Comparison of ENCODE assay signal across 13 cellular contexts in the genomic region with DNA sequence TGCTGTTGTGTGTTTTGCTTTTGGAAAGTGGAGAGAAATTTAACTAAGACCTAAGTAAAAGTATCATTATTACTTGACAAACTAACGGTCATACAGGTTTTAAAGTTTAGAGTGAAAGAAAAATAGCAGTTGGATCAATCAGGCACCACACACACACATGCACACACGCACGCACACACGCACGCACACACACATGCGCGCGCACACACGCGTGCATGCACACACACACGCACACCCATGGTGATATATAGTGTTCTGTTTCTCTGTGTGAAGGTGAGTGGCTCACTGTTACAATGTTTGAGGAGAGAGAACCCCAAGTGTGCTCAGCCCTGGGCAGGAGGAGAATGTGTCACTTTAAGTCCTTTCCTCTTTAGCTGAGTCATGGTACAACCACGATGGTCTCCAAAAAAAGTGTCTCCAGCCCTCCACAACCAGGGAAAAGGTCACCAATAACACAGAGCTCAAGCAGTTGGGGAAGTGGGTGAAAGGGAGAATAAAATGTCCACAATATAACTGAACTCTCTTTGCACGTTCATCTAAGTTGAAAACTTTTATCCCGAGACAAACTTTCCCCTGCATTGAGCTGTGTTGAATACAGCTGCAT. TPM values are rescaled to one million over a fixed set of nuclear protein-coding genes. Genes with fewer than 3 reads are reported as not detected.
A peak's percentile ranks its signal among the peaks of the same experiment; 100 is the strongest.
DNase-seq lines count a peak whose midpoint lies in the region; ATAC-seq, FAIRE-seq and TF ChIP-seq lines count a peak whose summit lies in the region.
"Had no signal": no experiment of that assay in that cellular context is flagged by ENCODE, and none has a peak within 500 bp of the region (broad histone marks: within the 10 kb centered on the region; RNA-seq: fewer than 3 reads in every experiment).

No MANE protein-coding gene starts in this region.

- no peaks in the 10 kb centered on the region for H3K36me3 Mint-ChIP-seq in activated T-cell treated with anti-CD3 and anti-CD28 coated beads, Interleukin-2, amount 50 U/mL, for 4 hours (ENCODE audit: insufficient read depth)
- H3K36me3 Mint-ChIP-seq: activated CD8-positive, alpha-beta memory T cell treated with anti-CD3 and anti-CD28 coated beads, Interleukin-2, amount 10 ng/mL, durations not matched to agents 7 days and 5 days; stimulated activated naive B cell treated with anti-CD40 and anti-IgM and Interleukin-4, amounts not matched to agents 10 μg/mL and 1 μg/mL and 100 μg/mL, for 72 hours had no signal

- FAIRE-seq in A549 (lab: Jason Lieb, UNC) = no peak
- FAIRE-seq: GM12892 had no signal

- no peak for TF ChIP-seq POLR2A in A549 (IDR thresholded peaks at IDR 0.05; ENCODE audit: low read length)

- in situ Hi-C loops in KBM-7 (cut with MboI; ENCODE audit: low pct_unique_long_range_greater_than_20kb, low sequenced_read_pairs) = loop anchor here (25.0 kb wide), 1 partner anchor 142 kb away; no protein-coding TSS in a partner anchor

- no peaks in the 10 kb centered on the region for H3K9me3 ChIP-seq in A549
- H3K9me3 ChIP-seq in mesodermal cell (ENCODE audit: control insufficient read depth, low read length) = no peaks in the 10 kb centered on the region
- H3K9me3 ChIP-seq: BE2C had no signal

- H3K4me1 Mint-ChIP-seq in activated T-cell treated with anti-CD3 and anti-CD28 coated beads, Interleukin-2, amount 50 U/mL, for 4 hours (ENCODE audit: low read depth) = no peaks in the 10 kb centered on the region

- peaks cover 18% of the 10 kb centered on the region for H3K27me3 Mint-ChIP-seq in activated T-cell treated with anti-CD3 and anti-CD28 coated beads, Interleukin-2, amount 50 U/mL, for 4 hours (ENCODE audit: low read depth)

- no peaks in the 10 kb centered on the region for H3K9me3 Mint-ChIP-seq in activated T-cell treated with anti-CD3 and anti-CD28 coated beads, Interleukin-2, amount 50 U/mL, for 4 hours
- H3K9me3 Mint-ChIP-seq: stimulated activated naive B cell treated with anti-CD40 and anti-IgM and Interleukin-4, amounts not matched to agents 10 μg/mL and 1 μg/mL and 100 μg/mL, for 72 hours had no signal

- H3K4me1 ChIP-seq in A549 (peaks cover 13% of the 10 kb centered on the region), mesodermal cell (ENCODE audit: control insufficient read depth, insufficient read depth, low read length, poor library complexity, severe bottlenecking) (peaks cover 38% of the 10 kb centered on the region)
- H3K4me1 ChIP-seq: BE2C had no signal

- H3K4me2 ChIP-seq in A549 = peak overlapping the region; percentile 53

- peak; percentile 34 to 69; a peak in 4 of 6 replicates for ATAC-seq in A549
- ATAC-seq in GM21381 (IDR thresholded peaks at IDR 0.05; ENCODE audit: unreplicated experiment) = no peak
- no peak for ATAC-seq in HG03442 (IDR thresholded peaks at IDR 0.05; ENCODE audit: unreplicated experiment)
- no peak for ATAC-seq in activated T-cell treated with anti-CD3 and anti-CD28 coated beads, Interleukin-2, amount 50 U/mL, for 4 hours
- ATAC-seq: activated CD8-positive, alpha-beta memory T cell treated with anti-CD3 and anti-CD28 coated beads, Interleukin-2, amount 10 ng/mL, durations not matched to agents 7 days and 5 days; stimulated activated naive B cell treated with anti-CD40 and anti-IgM and Interleukin-4, amounts not matched to agents 10 μg/mL and 1 μg/mL and 100 μg/mL, for 72 hours had no signal

- peak; percentile 15 to 33 for DNase-seq in A549 (ENCODE audit: low read depth in 1 of 2, low spot score in 1 of 2)
- peak; percentile 52 for DNase-seq in KBM-7
- peak; percentile 81 for DNase-seq in dermis blood vessel endothelial cell
- DNase-seq in activated T-cell treated with anti-CD3 and anti-CD28 coated beads, Interleukin-2, amount 50 U/mL, for 4 hours = no peak
- DNase-seq in NCI-H1092 (lab: John Stamatoyannopoulos, UW) = no peak
- DNase-seq: activated CD8-positive, alpha-beta memory T cell treated with anti-CD3 and anti-CD28 coated beads, Interleukin-2, amount 10 ng/mL, durations not matched to agents 7 days and 5 days; BE2C; NCI-H2081; stimulated activated naive B cell treated with anti-CD40 and anti-IgM and Interleukin-4, amounts not matched to agents 10 μg/mL and 1 μg/mL and 100 μg/mL, for 72 hours had no signal

- TF ChIP-seq RAD21 in A549 (conservative IDR thresholded peaks at IDR 0.05 in 1 of 2, IDR thresholded peaks at IDR 0.05 in 1 of 2) = no peak

- no peaks in the 10 kb centered on the region for H3K36me3 ChIP-seq in mesodermal cell (ENCODE audit: control insufficient read depth, insufficient read depth, low read length)
- H3K36me3 ChIP-seq: BE2C had no signal

- POLR2A ChIA-PET in A549 (lab: Yijun Ruan, JAX) = no interaction called here

- H3K27ac ChIP-seq in A549 (peak overlapping the region; percentile 65 to 79), mesodermal cell (ENCODE audit: low read depth, low read length, severe bottlenecking) (peak overlapping the region; percentile 32)

- TF ChIP-seq EP300 in A549 (IDR thresholded peaks at IDR 0.05) = no peak

- CTCF ChIA-PET in A549 (lab: Yijun Ruan, JAX) = interaction anchor here (1.2 to 1.6 kb wide), 2 partner anchors 10 to 17 kb away, joined by 3 to 4 read pairs; no protein-coding TSS in a partner anchor

- H3K4me3 ChIP-seq in A549 (no peak overlapping the region), mesodermal cell (ENCODE audit: extremely low read depth, insufficient read depth, low read length, poor library complexity, severe bottlenecking) (no peak overlapping the region)

- WGBS in A549 (ENCODE audit: missing lambda C conversion rate) = 76% methylated on average over 14 of the region's 14 CpGs
- 100% methylated on average over 6 of the region's 14 CpGs; no CpG with 5 or more reads in 1 of the 2 experiments for WGBS in mesodermal cell (ENCODE audit: insufficient coverage in 2 of 2), 2 experiments

- TF ChIP-seq CTCF in A549 (IDR thresholded peaks at IDR 0.05) = no peak

- H3K4me3 Mint-ChIP-seq in activated T-cell treated with anti-CD3 and anti-CD28 coated beads, Interleukin-2, amount 50 U/mL, for 4 hours = no peak overlapping the region
- H3K4me3 Mint-ChIP-seq: activated CD8-positive, alpha-beta memory T cell treated with anti-CD3 and anti-CD28 coated beads, Interleukin-2, amount 10 ng/mL, durations not matched to agents 7 days and 5 days; stimulated activated naive B cell treated with anti-CD40 and anti-IgM and Interleukin-4, amounts not matched to agents 10 μg/mL and 1 μg/mL and 100 μg/mL, for 72 hours had no signal

TF ChIP-seq in A549, 52 proteins besides CTCF, POLR2A, EP300 and RAD21:
- TF ChIP-seq NFE2L2 (conservative IDR thresholded peaks at IDR 0.05; ENCODE audit: low read length) (peak; percentile 58), FOSL2 (IDR thresholded peaks at IDR 0.05) (no peak), FOSL2 (CRISPR knock-in tag; IDR thresholded peaks at IDR 0.05) (no peak), GATA3 (IDR thresholded peaks at IDR 0.05; ENCODE audit: borderline replicate concordance) (no peak), HOXA7 (CRISPR knock-in tag; IDR thresholded peaks at IDR 0.05) (no peak), RNF2 (IDR thresholded peaks at IDR 0.05; ENCODE audit: borderline replicate concordance, low read depth) (no peak), MAFK (IDR thresholded peaks at IDR 0.05; ENCODE audit: partially characterized antibody) (peak; percentile 81), TFCP2L1 (CRISPR knock-in tag; IDR thresholded peaks at IDR 0.05) (no peak), NR3C1 (IDR thresholded peaks at IDR 0.05) (no peak), PHF8 (IDR thresholded peaks at IDR 0.05; ENCODE audit: borderline replicate concordance, low read depth) (no peak), KDM5A (IDR thresholded peaks at IDR 0.05) (no peak)
- TF ChIP-seq, protein P1, sequence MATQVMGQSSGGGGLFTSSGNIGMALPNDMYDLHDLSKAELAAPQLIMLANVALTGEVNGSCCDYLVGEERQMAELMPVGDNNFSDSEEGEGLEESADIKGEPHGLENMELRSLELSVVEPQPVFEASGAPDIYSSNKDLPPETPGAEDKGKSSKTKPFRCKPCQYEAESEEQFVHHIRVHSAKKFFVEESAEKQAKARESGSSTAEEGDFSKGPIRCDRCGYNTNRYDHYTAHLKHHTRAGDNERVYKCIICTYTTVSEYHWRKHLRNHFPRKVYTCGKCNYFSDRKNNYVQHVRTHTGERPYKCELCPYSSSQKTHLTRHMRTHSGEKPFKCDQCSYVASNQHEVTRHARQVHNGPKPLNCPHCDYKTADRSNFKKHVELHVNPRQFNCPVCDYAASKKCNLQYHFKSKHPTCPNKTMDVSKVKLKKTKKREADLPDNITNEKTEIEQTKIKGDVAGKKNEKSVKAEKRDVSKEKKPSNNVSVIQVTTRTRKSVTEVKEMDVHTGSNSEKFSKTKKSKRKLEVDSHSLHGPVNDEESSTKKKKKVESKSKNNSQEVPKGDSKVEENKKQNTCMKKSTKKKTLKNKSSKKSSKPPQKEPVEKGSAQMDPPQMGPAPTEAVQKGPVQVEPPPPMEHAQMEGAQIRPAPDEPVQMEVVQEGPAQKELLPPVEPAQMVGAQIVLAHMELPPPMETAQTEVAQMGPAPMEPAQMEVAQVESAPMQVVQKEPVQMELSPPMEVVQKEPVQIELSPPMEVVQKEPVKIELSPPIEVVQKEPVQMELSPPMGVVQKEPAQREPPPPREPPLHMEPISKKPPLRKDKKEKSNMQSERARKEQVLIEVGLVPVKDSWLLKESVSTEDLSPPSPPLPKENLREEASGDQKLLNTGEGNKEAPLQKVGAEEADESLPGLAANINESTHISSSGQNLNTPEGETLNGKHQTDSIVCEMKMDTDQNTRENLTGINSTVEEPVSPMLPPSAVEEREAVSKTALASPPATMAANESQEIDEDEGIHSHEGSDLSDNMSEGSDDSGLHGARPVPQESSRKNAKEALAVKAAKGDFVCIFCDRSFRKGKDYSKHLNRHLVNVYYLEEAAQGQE (IDR thresholded peaks at IDR 0.05) = no peak
TF ChIP-seq in A549: peak in this region for 2.

RNA-seq across cellular contexts. Expression of a gene that starts 3.2 kb away (rescaled TPM):
- polyA plus RNA-seq in A549 (2011; rRNA removed) (not detected in 2 replicates), A549 (2017; fragmentation: RNase III; extraction: RNeasy Plus Mini Kit Qiagen cat#74134 plus additional on column Dnase treatment) (not detected in 3 replicates)
- not detected in 2 replicates for polyA plus RNA-seq in A549 (2012; cell fraction: cytosol; rRNA removed)
- polyA plus RNA-seq in A549 (2012; cell fraction: nucleus; rRNA removed) = not detected in 2 replicates
- not detected in 2 replicates for polyA minus RNA-seq in A549 (2011; rRNA and poly(A)+ RNA removed)
- total RNA-seq in dermis blood vessel endothelial cell = 13.3 and 17.0 TPM in 2 replicates
- 1.1 TPM for polyA plus RNA-seq in mesodermal cell (2013, experiment 1 of 2)
- polyA plus RNA-seq in mesodermal cell (2013, experiment 2 of 2) = 0.81 TPM
- not detected for total RNA-seq in activated T-cell treated with anti-CD3 and anti-CD28 coated beads, Interleukin-2, amount 50 U/mL, for 4 hours
- total RNA-seq: activated CD8-positive, alpha-beta memory T cell treated with anti-CD3 and anti-CD28 coated beads, Interleukin-2, amount 10 ng/mL, durations not matched to agents 7 days and 5 days had no signal

Comparison
In these comparisons a context has a peak if more than half of its experiments do, and no peak if none do; other contexts are left out.
1. ATAC-seq: peak in A549 (2 of 2); none in GM21381 (single experiment), HG03442 (single experiment) and activated T-cell treated with anti-CD3 and anti-CD28 coated beads, Interleukin-2, amount 50 U/mL, for 4 hours (0 of 2).
2. DNase-seq: peak in A549 (2 of 2), KBM-7 (single experiment) and dermis blood vessel endothelial cell (single experiment); none in activated T-cell treated with anti-CD3 and anti-CD28 coated beads, Interleukin-2, amount 50 U/mL, for 4 hours (single experiment) and NCI-H1092 (single experiment).
3. RNA of a gene that starts 3.2 kb away (total RNA-seq): 13.3 to 17.0 TPM in dermis blood vessel endothelial cell; not detected in activated T-cell treated with anti-CD3 and anti-CD28 coated beads, Interleukin-2, amount 50 U/mL, for 4 hours; every median in the first group is over 10 times any median in the second.